In genomic region chr2:200496696-200497095, GRCh38 we compare ENCODE assay signal across 25 cellular contexts.
"Had no signal": no experiment of that assay in that cellular context is flagged by ENCODE, and none has a peak within 500 bp of the region (broad histone marks: within the 10 kb centered on the region; RNA-seq: fewer than 3 reads in every experiment).

No MANE protein-coding gene starts in this region.

- H3K9me3 ChIP-seq: lower lobe of right lung, ovary, right atrium auricular region, right lobe of liver, stomach, testis, thyroid gland, transverse colon, upper lobe of left lung, vagina had no signal

- DNase-seq: hypothalamus; immature natural killer cell; lower lobe of right lung; mammary epithelial cell; mesenchymal stem cell; naive thymus-derived CD8-positive, alpha-beta T cell; ovary; right lobe of liver; stimulated activated CD4-positive, alpha-beta T cell treated with anti-CD3 and anti-CD28 coated beads, Interleukin-1b, Interleukin-23, amount 100 ng/mL, for 48 hours; stimulated activated CD4-positive, alpha-beta T cell treated with anti-CD3 and anti-CD28 coated beads, Interleukin-2, amount 100 ng/mL, for 48 hours; stimulated activated CD4-positive, alpha-beta T cell treated with anti-CD3 and anti-CD28 coated beads, Interleukin-4, amount 100 ng/mL, for 4 hours; stimulated activated CD8-positive, alpha-beta memory T cell treated with anti-CD3 and anti-CD28 coated beads, Interleukin-4, amount 100 ng/mL, for 48 hours; stimulated activated naive B cell treated with anti-CD40 and anti-IgM and Interleukin-4, amounts not matched to agents 10 μg/mL and 1 μg/mL and 100 μg/mL, for 72 hours; stimulated activated naive CD8-positive, alpha-beta T cell treated with anti-CD3 and anti-CD28 coated beads, Interleukin-15, Interleukin-2, amounts not matched to agents 100 U/mL and 50 U/mL, for 24 hours; stomach; testis; thyroid gland; transverse colon; upper lobe of left lung had no signal

- H3K27me3 ChIP-seq: ovary, right atrium auricular region, right lobe of liver, stomach, testis, thyroid gland, transverse colon, upper lobe of left lung, vagina had no signal

- H3K4me1 ChIP-seq: lower lobe of right lung, right atrium auricular region, right lobe of liver, stomach, testis, thyroid gland, transverse colon, upper lobe of left lung, vagina had no signal

- H3K4me1 Mint-ChIP-seq: immature natural killer cell; nephron; stimulated activated naive B cell treated with anti-CD40 and anti-IgM and Interleukin-4, amounts not matched to agents 10 μg/mL and 1 μg/mL and 100 μg/mL, for 72 hours had no signal

- ATAC-seq: left lobe of liver; lower lobe of right lung; naive thymus-derived CD8-positive, alpha-beta T cell; right lobe of liver; stimulated activated naive B cell treated with anti-CD40 and anti-IgM and Interleukin-4, amounts not matched to agents 10 μg/mL and 1 μg/mL and 100 μg/mL, for 72 hours; stimulated activated naive CD8-positive, alpha-beta T cell treated with anti-CD3 and anti-CD28 coated beads, Interleukin-15, Interleukin-2, amounts not matched to agents 100 U/mL and 50 U/mL, for 24 hours had no signal

- H3K36me3 ChIP-seq: ovary had no signal

- H3K9me3 Mint-ChIP-seq: immature natural killer cell; naive thymus-derived CD8-positive, alpha-beta T cell; nephron; stimulated activated naive B cell treated with anti-CD40 and anti-IgM and Interleukin-4, amounts not matched to agents 10 μg/mL and 1 μg/mL and 100 μg/mL, for 72 hours had no signal

- H3K4me3 Mint-ChIP-seq: immature natural killer cell; naive thymus-derived CD8-positive, alpha-beta T cell; nephron; stimulated activated naive B cell treated with anti-CD40 and anti-IgM and Interleukin-4, amounts not matched to agents 10 μg/mL and 1 μg/mL and 100 μg/mL, for 72 hours had no signal

- H3K27me3 Mint-ChIP-seq: naive thymus-derived CD8-positive, alpha-beta T cell; progenitor cell of endocrine pancreas; stimulated activated naive B cell treated with anti-CD40 and anti-IgM and Interleukin-4, amounts not matched to agents 10 μg/mL and 1 μg/mL and 100 μg/mL, for 72 hours had no signal

- H3K4me3 ChIP-seq: lower lobe of right lung, ovary, right atrium auricular region, right lobe of liver, smooth muscle cell, stomach, testis, thyroid gland, transverse colon, upper lobe of left lung, vagina had no signal

- H3K27ac Mint-ChIP-seq: immature natural killer cell; nephron; progenitor cell of endocrine pancreas; stimulated activated naive B cell treated with anti-CD40 and anti-IgM and Interleukin-4, amounts not matched to agents 10 μg/mL and 1 μg/mL and 100 μg/mL, for 72 hours had no signal

- H3K27ac ChIP-seq: lower lobe of right lung, ovary, right atrium auricular region, right lobe of liver, stomach, testis, thyroid gland, transverse colon, upper lobe of left lung, vagina had no signal
